In the genomic region with DNA sequence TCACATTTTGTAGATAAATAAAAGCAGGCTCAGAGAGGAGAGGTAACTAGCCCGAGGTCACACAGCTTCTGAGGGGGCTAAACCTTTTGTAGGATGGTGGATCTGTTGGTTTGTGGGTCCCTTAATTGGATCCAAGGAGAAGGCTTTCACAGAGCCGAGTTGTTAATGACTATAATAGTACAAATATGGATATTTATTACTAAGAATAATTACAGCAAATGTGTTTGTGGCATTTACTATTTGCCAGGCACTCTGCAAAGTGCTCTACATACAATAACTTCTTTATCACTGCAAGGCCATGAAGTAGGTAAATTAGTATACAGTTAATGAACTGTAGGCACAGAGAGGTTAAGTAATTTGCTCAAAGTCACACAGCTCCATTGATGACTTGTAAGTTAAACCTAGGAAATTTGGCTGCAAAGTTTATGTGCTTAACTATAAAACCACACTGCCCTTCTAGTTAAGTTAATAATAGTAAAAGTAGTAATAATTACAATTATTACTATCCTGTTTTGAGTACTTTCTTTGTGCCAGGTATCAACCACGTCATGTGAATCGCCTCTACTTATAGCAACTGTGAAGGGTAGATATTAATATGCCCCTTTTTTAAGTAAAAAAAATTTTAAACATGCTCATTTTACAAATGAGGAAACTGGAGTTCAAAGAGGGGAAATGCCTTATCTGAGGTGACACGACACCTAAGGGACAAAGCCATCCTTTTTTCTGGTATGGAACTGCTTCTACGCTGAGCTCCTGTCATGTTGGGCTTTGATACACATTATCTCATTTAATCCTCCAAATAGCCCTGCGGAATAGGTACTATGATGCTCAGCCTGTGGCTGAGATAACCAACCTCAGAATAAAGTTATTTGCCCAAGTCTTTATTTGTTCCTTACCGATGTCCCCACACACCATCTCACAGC, we compare ENCODE assay signal across 1 cellular context.
TF ChIP-seq lines count a peak whose summit lies in the region.

No MANE protein-coding gene starts in this region.

TF ChIP-seq in GM12878, 131 proteins besides CTCF, POLR2A, EP300 and RAD21:
- no peak for TF ChIP-seq YBX1 (IDR thresholded peaks at IDR 0.05)
- peak; percentile 3; the same call in 1 of the 2 replicates for TF ChIP-seq RAD51 (IDR thresholded peaks at IDR 0.05)
- no peak for TF ChIP-seq E2F4 (IDR thresholded peaks at IDR 0.05; ENCODE audit: low read depth, low read length)
- no peak for TF ChIP-seq ZNF207 (IDR thresholded peaks at IDR 0.05; ENCODE audit: borderline replicate concordance)
- no peak for TF ChIP-seq HCFC1 (IDR thresholded peaks at IDR 0.05; ENCODE audit: low read length)
- no peak for TF ChIP-seq CHD2 (IDR thresholded peaks at IDR 0.05; ENCODE audit: borderline replicate concordance, low read depth, low read length)
- TF ChIP-seq ZNF217 (IDR thresholded peaks at IDR 0.05): peak; percentile 91; the same call in 1 of the 2 replicates
- TF ChIP-seq KDM1A (IDR thresholded peaks at IDR 0.05; ENCODE audit: borderline replicate concordance): peak; percentile 94; the same call in 1 of the 2 replicates
- TF ChIP-seq ZNF622 (IDR thresholded peaks at IDR 0.05): no peak
- peak; percentile 94 for TF ChIP-seq SMARCA5 (IDR thresholded peaks at IDR 0.05)
- TF ChIP-seq BRCA1 (IDR thresholded peaks at IDR 0.05; ENCODE audit: low read depth, low read length): no peak
- peak; percentile 17; the same call in 1 of the 2 replicates for TF ChIP-seq SPI1 (IDR thresholded peaks at IDR 0.05; ENCODE audit: borderline replicate concordance, insufficient read depth, low read depth, low read length)
- TF ChIP-seq RUNX3 (IDR thresholded peaks at IDR 0.05; ENCODE audit: low read length): no peak
